Comparison of ENCODE assay signal across 19 cellular contexts in the genomic region with DNA sequence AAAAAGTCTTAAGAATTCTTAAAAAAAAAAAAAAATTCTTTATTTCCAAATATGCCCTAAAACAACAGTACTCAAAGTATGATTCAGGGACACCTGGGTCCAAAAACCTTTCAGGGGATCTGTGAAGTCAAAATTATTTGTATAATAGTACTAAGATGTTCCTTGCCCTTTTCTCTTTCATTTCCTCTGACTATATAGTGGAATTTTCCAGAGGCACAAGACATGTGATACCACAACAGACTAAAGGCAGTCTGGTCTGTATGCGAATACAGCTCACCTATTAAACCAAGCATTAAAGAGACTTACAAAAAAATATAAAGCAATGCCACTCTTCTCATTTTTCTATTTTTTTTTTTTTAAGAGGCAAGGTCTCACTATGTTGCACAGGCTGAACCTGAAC. TPM values are rescaled to one million over a fixed set of nuclear protein-coding genes. Genes with fewer than 3 reads are reported as not detected.
DNase-seq lines count a peak whose midpoint lies in the region; ATAC-seq and TF ChIP-seq lines count a peak whose summit lies in the region.
"Had no signal": no experiment of that assay in that cellular context is flagged by ENCODE, and none has a peak within 500 bp of the region (broad histone marks: within the 10 kb centered on the region; RNA-seq: fewer than 3 reads in every experiment).

No MANE protein-coding gene starts in this region.

- H3K36me3 ChIP-seq in SK-N-MC (ENCODE audit: insufficient read depth, low read length) (peaks cover 85% of the 10 kb centered on the region), vagina (peaks cover 0 to 44% of the 10 kb centered on the region in 2 donors)

- no peak overlapping the region for H3K9ac ChIP-seq in SK-N-MC (ENCODE audit: insufficient read length)
- H3K9ac ChIP-seq: BLaER1 had no signal

- intact Hi-C loops in vagina (cut with DNase I) = no loop called here

- H3K9me3 ChIP-seq in SK-N-MC (ENCODE audit: low read depth, low read length) (no peaks in the 10 kb centered on the region), vagina (no peaks in the 10 kb centered on the region)
- H3K9me3 ChIP-seq: BLaER1, Peyer's patch had no signal

- ATAC-seq in activated T-cell treated with anti-CD3 and anti-CD28 coated beads, Interleukin-2, amount 50 U/mL, for 4 hours = peak; percentile 48 to 67
- ATAC-seq in stimulated activated naive B cell treated with anti-CD40 and anti-IgM and Interleukin-4, amounts not matched to agents 10 μg/mL and 1 μg/mL and 100 μg/mL, for 72 hours (replicated peaks) = peak; percentile 76 to 78
- ATAC-seq: CD8-positive, alpha-beta T cell; GM12878; K562 had no signal

- no peaks in the 10 kb centered on the region for H3K27me3 ChIP-seq in vagina
- H3K27me3 ChIP-seq: BLaER1, Peyer's patch had no signal

- peaks cover 16% of the 10 kb centered on the region for H3K4me1 Mint-ChIP-seq in activated T-cell treated with anti-CD3 and anti-CD28 coated beads, Interleukin-2, amount 50 U/mL, for 4 hours (ENCODE audit: low read depth)
- peaks cover 27% of the 10 kb centered on the region for H3K4me1 Mint-ChIP-seq in activated naive CD8-positive, alpha-beta T cell (ENCODE audit: low read depth)
- H3K4me1 Mint-ChIP-seq in stimulated activated naive B cell treated with anti-CD40 and anti-IgM and Interleukin-4, amounts not matched to agents 10 μg/mL and 1 μg/mL and 100 μg/mL, for 72 hours = peaks cover 8 to 25% of the 10 kb centered on the region in 2 donors

- POLR2A ChIA-PET in GM10248 (lab: Yijun Ruan, JAX) = no interaction called here

- DNase-seq in activated T-cell treated with anti-CD3 and anti-CD28 coated beads, Interleukin-2, amount 50 U/mL, for 4 hours = no peak
- DNase-seq in activated T-cell treated with anti-CD3 and anti-CD28 coated beads for 4 hours (no peak), SK-N-MC (ENCODE audit: low read depth, low spot score) (no peak), vagina (ENCODE audit: extremely low spot score in 2 of 2) (no peak), GM10248 (ENCODE audit: extremely low spot score) (no peak)
- DNase-seq in stimulated activated naive B cell treated with anti-CD40 and anti-IgM and Interleukin-4, amounts not matched to agents 10 μg/mL and 1 μg/mL and 100 μg/mL, for 72 hours = no peak
- DNase-seq: Calu3; CD8-positive, alpha-beta T cell; GF-D8; NCI-H1105; NCI-H2081; NCI-H2171 treated with DMSO at 0.1 percent for 48 hours; NCI-H446; NCI-H526 treated with DMSO at 0.1 percent for 48 hours; Peyer's patch had no signal

- no peak overlapping the region for H3K4me3 Mint-ChIP-seq in activated T-cell treated with anti-CD3 and anti-CD28 coated beads, Interleukin-2, amount 50 U/mL, for 4 hours
- H3K4me3 Mint-ChIP-seq in activated naive CD8-positive, alpha-beta T cell = no peak overlapping the region
- no peak overlapping the region for H3K4me3 Mint-ChIP-seq in stimulated activated naive B cell treated with anti-CD40 and anti-IgM and Interleukin-4, amounts not matched to agents 10 μg/mL and 1 μg/mL and 100 μg/mL, for 72 hours
- H3K4me3 Mint-ChIP-seq: CD8-positive, alpha-beta T cell had no signal

- H3K4me3 ChIP-seq in SK-N-MC (no peak overlapping the region), vagina (no peak overlapping the region)
- H3K4me3 ChIP-seq: BLaER1, GM12878, K562, Peyer's patch had no signal

- TF ChIP-seq POLR2A in vagina (IDR thresholded peaks at IDR 0.05) = no peak

- no peaks in the 10 kb centered on the region for H3K4me1 ChIP-seq in vagina
- H3K4me1 ChIP-seq: BLaER1, Peyer's patch had no signal

- CTCF ChIA-PET in GM10248 (lab: Yijun Ruan, JAX) = interaction anchor here (1.0 to 3.8 kb wide), 5 partner anchors 10 to 56 kb away, joined by 3 to 12 read pairs (median 4); a partner anchor contains a TSS

- H3K27ac Mint-ChIP-seq in activated naive CD8-positive, alpha-beta T cell = peak overlapping the region; percentile 94
- peak overlapping the region; percentile 37 for H3K27ac Mint-ChIP-seq in stimulated activated naive B cell treated with anti-CD40 and anti-IgM and Interleukin-4, amounts not matched to agents 10 μg/mL and 1 μg/mL and 100 μg/mL, for 72 hours

- no peaks in the 10 kb centered on the region for H3K9me3 Mint-ChIP-seq in activated T-cell treated with anti-CD3 and anti-CD28 coated beads, Interleukin-2, amount 50 U/mL, for 4 hours
- H3K9me3 Mint-ChIP-seq in activated naive CD8-positive, alpha-beta T cell (ENCODE audit: low read depth) = no peaks in the 10 kb centered on the region
- H3K9me3 Mint-ChIP-seq in stimulated activated naive B cell treated with anti-CD40 and anti-IgM and Interleukin-4, amounts not matched to agents 10 μg/mL and 1 μg/mL and 100 μg/mL, for 72 hours = no peaks in the 10 kb centered on the region
- H3K9me3 Mint-ChIP-seq: CD8-positive, alpha-beta T cell had no signal

- no peak for TF ChIP-seq CTCF in vagina (IDR thresholded peaks at IDR 0.05)
- TF ChIP-seq CTCF in GM10248 (IDR thresholded peaks at IDR 0.05; ENCODE audit: control extremely low read depth, extremely low read depth, low read depth, missing control alignments) = no peak

- no peaks in the 10 kb centered on the region for H3K27me3 Mint-ChIP-seq in activated T-cell treated with anti-CD3 and anti-CD28 coated beads, Interleukin-2, amount 50 U/mL, for 4 hours (ENCODE audit: low read depth)
- H3K27me3 Mint-ChIP-seq in activated naive CD8-positive, alpha-beta T cell = no peaks in the 10 kb centered on the region
- H3K27me3 Mint-ChIP-seq in stimulated activated naive B cell treated with anti-CD40 and anti-IgM and Interleukin-4, amounts not matched to agents 10 μg/mL and 1 μg/mL and 100 μg/mL, for 72 hours = no peaks in the 10 kb centered on the region

- H3K27ac ChIP-seq in SK-N-MC = 0 out of 2 replicates have a peak overlapping the region, but pooled peaks have one; percentile 10
- no peak overlapping the region for H3K27ac ChIP-seq in vagina
- H3K27ac ChIP-seq: BLaER1, Peyer's patch had no signal

- peaks cover 45% of the 10 kb centered on the region for H3K36me3 Mint-ChIP-seq in activated T-cell treated with anti-CD3 and anti-CD28 coated beads, Interleukin-2, amount 50 U/mL, for 4 hours (ENCODE audit: insufficient read depth)
- peaks cover 21% of the 10 kb centered on the region for H3K36me3 Mint-ChIP-seq in activated naive CD8-positive, alpha-beta T cell
- H3K36me3 Mint-ChIP-seq in stimulated activated naive B cell treated with anti-CD40 and anti-IgM and Interleukin-4, amounts not matched to agents 10 μg/mL and 1 μg/mL and 100 μg/mL, for 72 hours = peaks cover 27 to 51% of the 10 kb centered on the region in 2 donors

RNA-seq across cellular contexts. Expression of a gene that starts 15.4 kb away (rescaled TPM):
- 100 to 1,000 TPM; 194 to 213 (median 201) TPM for total RNA-seq in activated T-cell treated with anti-CD3 and anti-CD28 coated beads, Interleukin-2, amount 50 U/mL, for 4 hours
- 67.0 TPM for total RNA-seq in vagina

RNA-seq across cellular contexts. Expression of a gene that starts 56.1 kb away (rescaled TPM):
- total RNA-seq in activated T-cell treated with anti-CD3 and anti-CD28 coated beads, Interleukin-2, amount 50 U/mL, for 4 hours = 1 to 10 TPM; 6.5 to 7.8 (median 7.1) TPM
- 7.1 TPM for total RNA-seq in vagina
